24 cellular contexts compared by ENCODE assay signal in genomic region chr9:18343799-18344198, GRCh38.
DNase-seq lines count a peak whose midpoint lies in the region; TF ChIP-seq lines count a peak whose summit lies in the region.
"Had no signal": no experiment of that assay in that cellular context is flagged by ENCODE, and none has a peak within 500 bp of the region (broad histone marks: within the 10 kb centered on the region; RNA-seq: fewer than 3 reads in every experiment).

No MANE protein-coding gene starts in this region.

- H3K79me2 ChIP-seq in hepatocyte: no peaks in the 10 kb centered on the region

- TF ChIP-seq CTCF in AG10803 (conservative IDR thresholded peaks at IDR 0.05; ENCODE audit: low read length) (no peak), cardiac fibroblast (IDR thresholded peaks at IDR 0.05; ENCODE audit: low read depth, low read length) (no peak), hepatocyte (IDR thresholded peaks at IDR 0.05; ENCODE audit: poor library complexity) (no peak)

- no peaks in the 10 kb centered on the region for H3K4me1 ChIP-seq in hepatocyte (ENCODE audit: insufficient read depth)
- H3K4me1 ChIP-seq: psoas muscle had no signal

- peak; percentile 52 for DNase-seq in AG10803 (ENCODE audit: low read depth)
- peak; percentile 44 for DNase-seq in LHCN-M2 (ENCODE audit: low read depth)
- DNase-seq in cardiac fibroblast (ENCODE audit: low read depth in 2 of 2): peak; percentile 69 to 86
- DNase-seq in hepatocyte (ENCODE audit: low spot score): peak; percentile 34
- DNase-seq in SHP77 (lab: John Stamatoyannopoulos, UW): no peak
- DNase-seq in activated T-helper 2 cell treated with anti-CD3 and anti-CD28 coated beads, Interferon-gamma antibody, Interleukin-2, Interleukin-4, amounts not matched to agents 10 μg/mL and 5 μg/mL and 100 μg/mL, durations not matched to agents 14 hours and 24 hours and 36 hours (ENCODE audit: low spot score): no peak
- DNase-seq in activated CD8-positive, alpha-beta memory T cell treated with anti-CD3 and anti-CD28 coated beads, Interleukin-2, amount 50 U/mL, for 4 hours: no peak
- no peak for DNase-seq in HuH-7.5 (ENCODE audit: low spot score)
- DNase-seq: activated B cell treated with CpG ODN at 0.5 μM for 24 hours; activated CD4-positive, alpha-beta memory T cell treated with anti-CD3 and anti-CD28 coated beads for 36 hours; activated gamma-delta T cell treated with Interleukin-2 at 50 U/mL for 16 hours; activated T-cell treated with anti-CD3 and anti-CD28 coated beads for 4 hours; CD4-positive, CD25-positive, alpha-beta regulatory T cell; dermis blood vessel endothelial cell; GF-D8; kidney; NCI-H1436; NCI-H510A treated with DMSO at 0.1 percent for 48 hours; psoas muscle had no signal

- no peak overlapping the region for H3K27ac Mint-ChIP-seq in activated T-helper 2 cell treated with anti-CD3 and anti-CD28 coated beads, Interferon-gamma antibody, Interleukin-2, Interleukin-4, amounts not matched to agents 10 μg/mL and 5 μg/mL and 100 μg/mL, durations not matched to agents 14 hours and 24 hours and 36 hours
- H3K27ac Mint-ChIP-seq: activated B cell treated with CpG ODN at 0.5 μM for 24 hours; activated CD4-positive, alpha-beta memory T cell treated with anti-CD3 and anti-CD28 coated beads for 36 hours; CD4-positive, CD25-positive, alpha-beta regulatory T cell; stimulated activated memory B cell treated with anti-CD40 and anti-IgM and Interleukin-4, amounts not matched to agents 10 μg/mL and 1 μg/mL and 100 μg/mL, for 72 hours; T-helper 2 cell treated with Interferon-gamma antibody and Interleukin-4, amounts not matched to agents 5 μg/mL and 100 μg/mL, for 36 hours had no signal

- H3K4me2 ChIP-seq in hepatocyte: no peak overlapping the region

- no peak overlapping the region for H2AFZ ChIP-seq in hepatocyte

- no peaks in the 10 kb centered on the region for H3K36me3 Mint-ChIP-seq in activated T-helper 2 cell treated with anti-CD3 and anti-CD28 coated beads, Interferon-gamma antibody, Interleukin-2, Interleukin-4, amounts not matched to agents 10 μg/mL and 5 μg/mL and 100 μg/mL, durations not matched to agents 14 hours and 24 hours and 36 hours (ENCODE audit: low read depth)
- H3K36me3 Mint-ChIP-seq: activated CD4-positive, alpha-beta memory T cell treated with anti-CD3 and anti-CD28 coated beads for 36 hours; CD4-positive, CD25-positive, alpha-beta regulatory T cell; stimulated activated memory B cell treated with anti-CD40 and anti-IgM and Interleukin-4, amounts not matched to agents 10 μg/mL and 1 μg/mL and 100 μg/mL, for 72 hours had no signal

- no peaks in the 10 kb centered on the region for H3K36me3 ChIP-seq in hepatocyte (replicated peaks; ENCODE audit: insufficient read depth, low read depth)
- H3K36me3 ChIP-seq: cardiac muscle cell had no signal

- no peak overlapping the region for H3K27ac ChIP-seq in hepatocyte
- H3K27ac ChIP-seq: cardiac muscle cell, psoas muscle, RWPE1, skin epidermis had no signal

- H3K9me2 ChIP-seq in hepatocyte (replicated peaks; ENCODE audit: insufficient read depth): no peaks in the 10 kb centered on the region

- H3K9me3 ChIP-seq in hepatocyte (ENCODE audit: low read depth): no peaks in the 10 kb centered on the region
- H3K9me3 ChIP-seq: psoas muscle had no signal

- intact Hi-C loops in activated T-helper 2 cell treated with anti-CD3 and anti-CD28 coated beads, Interferon-gamma antibody, Interleukin-2, Interleukin-4, amounts not matched to agents 10 μg/mL and 5 μg/mL and 100 μg/mL, durations not matched to agents 14 hours and 24 hours and 36 hours (cut with micrococcal nuclease): no loop called here

- no peaks in the 10 kb centered on the region for H3K9me3 Mint-ChIP-seq in activated T-helper 2 cell treated with anti-CD3 and anti-CD28 coated beads, Interferon-gamma antibody, Interleukin-2, Interleukin-4, amounts not matched to agents 10 μg/mL and 5 μg/mL and 100 μg/mL, durations not matched to agents 14 hours and 24 hours and 36 hours
- H3K9me3 Mint-ChIP-seq: activated B cell treated with CpG ODN at 0.5 μM for 24 hours; T-helper 2 cell treated with Interferon-gamma antibody and Interleukin-4, amounts not matched to agents 5 μg/mL and 100 μg/mL, for 36 hours had no signal

- H4K20me1 ChIP-seq in hepatocyte (ENCODE audit: insufficient read depth, poor library complexity, severe bottlenecking): no peaks in the 10 kb centered on the region

- H3K4me3 ChIP-seq in AG10803 (ENCODE audit: low read length) (no peak overlapping the region), cardiac fibroblast (replicated peaks in 1 of 2; ENCODE audit: low read depth in 2 of 2, low read length in 2 of 2) (no peak overlapping the region), hepatocyte (no peak overlapping the region)
- H3K4me3 ChIP-seq: cardiac muscle cell, psoas muscle, skin epidermis had no signal

- no peaks in the 10 kb centered on the region for H3K27me3 Mint-ChIP-seq in activated T-helper 2 cell treated with anti-CD3 and anti-CD28 coated beads, Interferon-gamma antibody, Interleukin-2, Interleukin-4, amounts not matched to agents 10 μg/mL and 5 μg/mL and 100 μg/mL, durations not matched to agents 14 hours and 24 hours and 36 hours (ENCODE audit: low read depth)
- H3K27me3 Mint-ChIP-seq: activated B cell treated with CpG ODN at 0.5 μM for 24 hours; activated CD4-positive, alpha-beta memory T cell treated with anti-CD3 and anti-CD28 coated beads for 36 hours; CD4-positive, CD25-positive, alpha-beta regulatory T cell; stimulated activated memory B cell treated with anti-CD40 and anti-IgM and Interleukin-4, amounts not matched to agents 10 μg/mL and 1 μg/mL and 100 μg/mL, for 72 hours had no signal

- 87% methylated on average over 2 of the region's 2 CpGs for WGBS in hepatocyte (ENCODE audit: low lambda C conversion rate, missing lambda C conversion rate)

- no peaks in the 10 kb centered on the region for H3K4me1 Mint-ChIP-seq in activated T-helper 2 cell treated with anti-CD3 and anti-CD28 coated beads, Interferon-gamma antibody, Interleukin-2, Interleukin-4, amounts not matched to agents 10 μg/mL and 5 μg/mL and 100 μg/mL, durations not matched to agents 14 hours and 24 hours and 36 hours (ENCODE audit: low read depth)
- H3K4me1 Mint-ChIP-seq: activated B cell treated with CpG ODN at 0.5 μM for 24 hours; CD4-positive, CD25-positive, alpha-beta regulatory T cell; stimulated activated memory B cell treated with anti-CD40 and anti-IgM and Interleukin-4, amounts not matched to agents 10 μg/mL and 1 μg/mL and 100 μg/mL, for 72 hours had no signal

- no peaks in the 10 kb centered on the region for H3K27me3 ChIP-seq in hepatocyte
- H3K27me3 ChIP-seq: cardiac muscle cell had no signal

- H3K4me3 Mint-ChIP-seq in activated T-helper 2 cell treated with anti-CD3 and anti-CD28 coated beads, Interferon-gamma antibody, Interleukin-2, Interleukin-4, amounts not matched to agents 10 μg/mL and 5 μg/mL and 100 μg/mL, durations not matched to agents 14 hours and 24 hours and 36 hours (ENCODE audit: low read depth): no peak overlapping the region
- H3K4me3 Mint-ChIP-seq: activated B cell treated with CpG ODN at 0.5 μM for 24 hours; activated CD4-positive, alpha-beta memory T cell treated with anti-CD3 and anti-CD28 coated beads for 36 hours; stimulated activated memory B cell treated with anti-CD40 and anti-IgM and Interleukin-4, amounts not matched to agents 10 μg/mL and 1 μg/mL and 100 μg/mL, for 72 hours; T-helper 2 cell treated with Interferon-gamma antibody and Interleukin-4, amounts not matched to agents 5 μg/mL and 100 μg/mL, for 36 hours had no signal

Comparison
In these comparisons a context has a peak if more than half of its experiments do, and no peak if none do; other contexts are left out.
1. DNase-seq: peak in AG10803 (single experiment), LHCN-M2 (single experiment), cardiac fibroblast (2 of 2) and hepatocyte (single experiment); none in SHP77 (0 of 2), activated T-helper 2 cell treated with anti-CD3 and anti-CD28 coated beads, Interferon-gamma antibody, Interleukin-2, Interleukin-4, amounts not matched to agents 10 μg/mL and 5 μg/mL and 100 μg/mL, durations not matched to agents 14 hours and 24 hours and 36 hours (single experiment), activated CD8-positive, alpha-beta memory T cell treated with anti-CD3 and anti-CD28 coated beads, Interleukin-2, amount 50 U/mL, for 4 hours (single experiment) and HuH-7.5 (single experiment).